8 cellular contexts compared by ENCODE assay signal in the genomic region with DNA sequence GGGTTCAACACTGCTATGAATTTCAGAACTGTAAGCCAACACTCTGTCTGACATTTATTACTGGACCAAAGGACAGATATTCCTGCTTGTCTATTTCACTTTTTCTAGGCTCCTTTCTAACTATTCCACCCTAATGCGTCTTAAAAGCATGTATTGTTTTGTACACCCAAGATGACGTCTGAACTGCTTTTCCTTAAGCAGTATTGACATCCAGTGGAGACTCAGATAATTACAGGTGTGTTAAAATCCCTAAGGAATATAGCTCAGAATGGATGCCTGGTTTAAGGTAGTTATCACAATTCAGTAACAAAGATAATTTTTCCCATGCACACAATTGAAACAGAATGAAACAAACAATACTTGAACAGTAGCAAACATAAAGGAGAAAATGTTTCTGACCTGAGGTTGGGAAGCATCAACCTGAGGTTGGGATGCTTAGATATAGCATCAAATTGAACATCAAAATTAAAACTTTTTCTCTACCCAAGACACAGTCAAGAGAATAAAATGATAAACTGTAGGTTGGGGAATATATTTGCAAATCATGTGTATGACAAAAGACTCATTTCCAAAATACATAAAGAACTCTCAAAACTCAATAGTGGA.
DNase-seq lines count a peak whose midpoint lies in the region; ATAC-seq and TF ChIP-seq lines count a peak whose summit lies in the region.

No MANE protein-coding gene starts in this region.

- no peak for TF ChIP-seq POLR2A in NB4 (IDR thresholded peaks at IDR 0.05; ENCODE audit: extremely low read depth, insufficient read length)

- DNase-seq in Ammon's horn (ENCODE audit: low spot score) (peak; percentile 34), NB4 (ENCODE audit: low read depth) (peak; percentile 8), cerebellar cortex (ENCODE audit: low spot score) (peak; percentile 74), lung microvascular endothelial cell (ENCODE audit: low read depth in 2 of 2) (peak; percentile 2 to 48), NOMO-1 treated with dmso at 0.1 percent for 144 hours (lab: John Stamatoyannopoulos, UW; ENCODE audit: unreplicated experiment) (no peak)

- ATAC-seq in HG03565 (IDR thresholded peaks at IDR 0.05; ENCODE audit: unreplicated experiment) (no peak), GM19397 (IDR thresholded peaks at IDR 0.05; ENCODE audit: unreplicated experiment) (no peak), GM19455 (IDR thresholded peaks at IDR 0.05; ENCODE audit: unreplicated experiment) (no peak)

- H3K4me3 ChIP-seq in NB4 (ENCODE audit: low read depth, low read length) = no peak overlapping the region

- TF ChIP-seq CTCF in NB4 (IDR thresholded peaks at IDR 0.05; ENCODE audit: low read depth, low read length) = no peak
